In genomic region chr22:45526263-45526662, GRCh38 we compare ENCODE assay signal across 13 cellular contexts.
"Had no signal": no experiment of that assay in that cellular context is flagged by ENCODE, and none has a peak within 500 bp of the region (broad histone marks: within the 10 kb centered on the region; RNA-seq: fewer than 3 reads in every experiment).

No MANE protein-coding gene starts in this region.

- H3K27ac ChIP-seq: foreskin keratinocyte, heart right ventricle had no signal

- H3K27me3 ChIP-seq: dorsolateral prefrontal cortex, foreskin keratinocyte had no signal

- DNase-seq: activated CD4-positive, alpha-beta T cell treated with anti-CD3 and anti-CD28 coated beads for 1 hour; activated CD4-positive, alpha-beta T cell treated with anti-CD3 and anti-CD28 coated beads, Interleukin-2, amount 50 U/mL, for 48 hours; activated CD8-positive, alpha-beta memory T cell treated with anti-CD3 and anti-CD28 coated beads, Interleukin-2, amount 10 ng/mL, durations not matched to agents 7 days and 5 days; activated gamma-delta T cell; activated T-cell treated with anti-CD3 and anti-CD28 coated beads, Interleukin-2, amount 50 U/mL, for 24 hours; dorsolateral prefrontal cortex; foreskin keratinocyte; heart right ventricle; mesenchymal stem cell; occipital lobe; stimulated activated CD4-positive, alpha-beta T cell treated with anti-CD3 and anti-CD28 coated beads, Interleukin-15, amount 100 ng/mL, for 24 hours; stimulated activated CD4-positive, alpha-beta T cell treated with anti-CD3 and anti-CD28 coated beads, Interleukin-4, amount 100 ng/mL, for 24 hours had no signal

- H3K4me3 ChIP-seq: dorsolateral prefrontal cortex, heart right ventricle had no signal

- H3K9me3 ChIP-seq: heart right ventricle had no signal

- ATAC-seq: activated CD8-positive, alpha-beta memory T cell treated with anti-CD3 and anti-CD28 coated beads, Interleukin-2, amount 10 ng/mL, durations not matched to agents 7 days and 5 days; heart right ventricle; left lobe of liver had no signal
